2 cellular contexts compared by ENCODE assay signal in genomic region chr11:83472831-83473230, GRCh38.
TF ChIP-seq lines count a peak whose summit lies in the region.

No MANE protein-coding gene starts in this region.

TF ChIP-seq in neural cell, 6 proteins besides CTCF, POLR2A, EP300 and RAD21 (continued from another document):
- no peak for TF ChIP-seq REST (IDR thresholded peaks at IDR 0.05; ENCODE audit: borderline replicate concordance)

TF ChIP-seq in SK-N-SH, 30 proteins besides CTCF, POLR2A, EP300 and RAD21 (continued from another document):
- no peak for TF ChIP-seq PBX3 (IDR thresholded peaks at IDR 0.05)
- TF ChIP-seq SIN3A (IDR thresholded peaks at IDR 0.05; ENCODE audit: borderline replicate concordance, low read depth, low read length) = no peak
